In the genomic region with DNA sequence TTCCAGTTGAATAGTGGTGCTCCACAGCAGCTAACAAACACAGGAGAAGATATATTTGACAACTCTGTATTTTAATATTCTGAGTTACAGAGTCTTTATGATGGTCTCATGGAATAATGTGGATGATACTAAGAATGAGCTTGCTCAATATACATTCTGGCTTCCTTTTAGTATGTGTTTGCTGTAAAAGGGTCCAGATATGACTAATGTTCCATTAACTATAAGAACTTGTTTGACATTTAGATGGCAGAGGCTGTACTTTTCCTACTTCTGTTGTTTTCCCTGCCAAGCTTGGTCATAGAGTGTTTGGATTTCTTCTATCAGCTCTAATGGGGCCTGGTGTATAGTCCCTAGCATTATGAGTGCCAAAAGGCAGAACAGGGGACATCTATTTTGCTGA, we compare ENCODE assay signal across 22 cellular contexts.
"Had no signal": no experiment of that assay in that cellular context is flagged by ENCODE, and none has a peak within 500 bp of the region (broad histone marks: within the 10 kb centered on the region; RNA-seq: fewer than 3 reads in every experiment).

No MANE protein-coding gene starts in this region.

- DNase-seq: activated CD4-positive, alpha-beta T cell treated with anti-CD3 and anti-CD28 coated beads, Interleukin-2, amount 50 U/mL, for 4 hours; activated naive CD8-positive, alpha-beta T cell treated with anti-CD3 and anti-CD28 coated beads, Interleukin-2, amount 10 ng/mL, durations not matched to agents 7 days and 5 days; cerebellar nuclear complex; cortex of kidney; endodermal cell; esophagus squamous epithelium; foreskin keratinocyte; immature natural killer cell; kidney glomerular epithelial cell; left lung; naive thymus-derived CD4-positive, alpha-beta T cell; retina; stimulated activated CD4-positive, alpha-beta T cell treated with anti-CD3 and anti-CD28 coated beads, Interleukin-2, amount 100 ng/mL, for 48 hours; stimulated activated CD8-positive, alpha-beta memory T cell treated with anti-CD3 and anti-CD28 coated beads, Interleukin-4, amount 100 ng/mL, for 48 hours; stimulated activated naive CD4-positive, alpha-beta T cell treated with Interleukin-2 at 50 U/mL for 16 hours; tibial artery had no signal

- H3K27ac Mint-ChIP-seq: activated naive CD8-positive, alpha-beta T cell treated with anti-CD3 and anti-CD28 coated beads, Interleukin-2, amount 10 ng/mL, durations not matched to agents 7 days and 5 days; endodermal cell; naive thymus-derived CD4-positive, alpha-beta T cell; neural progenitor cell; progenitor cell of endocrine pancreas; T-helper 2 cell treated with Interferon-gamma antibody and Interleukin-4, amounts not matched to agents 5 μg/mL and 100 μg/mL, for 36 hours had no signal

- H3K27me3 Mint-ChIP-seq: activated naive CD8-positive, alpha-beta T cell treated with anti-CD3 and anti-CD28 coated beads, Interleukin-2, amount 10 ng/mL, durations not matched to agents 7 days and 5 days; naive thymus-derived CD4-positive, alpha-beta T cell; progenitor cell of endocrine pancreas had no signal

- H3K27me3 ChIP-seq: esophagus squamous epithelium, foreskin keratinocyte, hepatocyte, left lung, neural progenitor cell, tibial artery had no signal

- H3K27ac ChIP-seq: esophagus squamous epithelium, foreskin keratinocyte, hepatocyte, left lung, neural progenitor cell, SK-N-MC, tibial artery had no signal

- H3K4me1 ChIP-seq: left lung, tibial artery had no signal

- H3K9me3 ChIP-seq: esophagus squamous epithelium, left lung, tibial artery had no signal

- H3K4me3 ChIP-seq: esophagus squamous epithelium, hepatocyte, left lung, lung, neural progenitor cell, SK-N-MC, tibial artery had no signal

- H3K4me3 Mint-ChIP-seq: activated naive CD8-positive, alpha-beta T cell treated with anti-CD3 and anti-CD28 coated beads, Interleukin-2, amount 10 ng/mL, durations not matched to agents 7 days and 5 days; endodermal cell; immature natural killer cell; naive thymus-derived CD4-positive, alpha-beta T cell; neural progenitor cell; T-helper 2 cell treated with Interferon-gamma antibody and Interleukin-4, amounts not matched to agents 5 μg/mL and 100 μg/mL, for 36 hours had no signal

- H3K4me1 Mint-ChIP-seq: activated naive CD8-positive, alpha-beta T cell treated with anti-CD3 and anti-CD28 coated beads, Interleukin-2, amount 10 ng/mL, durations not matched to agents 7 days and 5 days; immature natural killer cell had no signal

- H3K9me3 Mint-ChIP-seq: activated naive CD8-positive, alpha-beta T cell treated with anti-CD3 and anti-CD28 coated beads, Interleukin-2, amount 10 ng/mL, durations not matched to agents 7 days and 5 days; endodermal cell; immature natural killer cell; neural progenitor cell; T-helper 2 cell treated with Interferon-gamma antibody and Interleukin-4, amounts not matched to agents 5 μg/mL and 100 μg/mL, for 36 hours had no signal

- H3K36me3 ChIP-seq: neural progenitor cell had no signal
